In the genomic region with DNA sequence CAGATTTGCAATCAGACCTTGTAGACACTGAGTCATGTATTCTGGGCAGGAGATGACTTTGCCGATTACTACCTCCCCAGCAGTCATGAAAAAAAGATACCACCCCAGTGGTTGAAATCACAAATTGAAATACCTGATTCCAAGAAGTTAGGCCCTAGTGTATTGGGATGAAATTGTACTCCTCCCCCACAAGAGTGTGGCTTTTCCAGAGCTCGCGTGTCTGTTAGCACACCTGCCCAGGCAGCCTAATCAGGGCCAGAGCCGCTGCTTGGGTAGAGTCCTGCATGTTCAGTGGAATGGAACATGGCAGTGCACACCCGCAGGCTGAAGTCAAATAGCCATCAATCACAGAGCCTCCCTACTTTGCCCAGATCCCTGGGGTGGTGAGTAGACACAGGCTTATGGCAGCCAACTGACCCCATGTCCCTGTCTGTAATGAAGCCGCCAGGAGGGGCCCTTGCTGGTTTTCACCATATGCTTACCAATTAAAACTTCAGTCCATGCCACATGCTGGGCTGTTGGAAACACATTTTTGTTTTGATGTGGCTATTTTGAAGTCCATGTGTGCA, we compare ENCODE assay signal across 20 cellular contexts.
A peak's percentile ranks its signal among the peaks of the same experiment; 100 is the strongest.
DNase-seq lines count a peak whose midpoint lies in the region; ATAC-seq and TF ChIP-seq lines count a peak whose summit lies in the region.
"Had no signal": no experiment of that assay in that cellular context is flagged by ENCODE, and none has a peak within 500 bp of the region (broad histone marks: within the 10 kb centered on the region; RNA-seq: fewer than 3 reads in every experiment).

No MANE protein-coding gene starts in this region.

- peak; percentile 16; the same call in 1 of the 2 replicates for TF ChIP-seq CTCF in HFFc6 (IDR thresholded peaks at IDR 0.05)

- no peak for ATAC-seq in GM18867 (IDR thresholded peaks at IDR 0.05; ENCODE audit: unreplicated experiment)
- ATAC-seq: body of pancreas, heart right ventricle, mucosa of descending colon had no signal

- CTCF ChIA-PET in HEK293T (lab: Yijun Ruan, JAX): no interaction called here

- DNase-seq in COLO668 (lab: John Stamatoyannopoulos, UW; ENCODE audit: unreplicated experiment): peak; percentile 50
- DNase-seq in HFFc6: peak; percentile 36
- DNase-seq in astrocyte of the hippocampus (ENCODE audit: low read depth, low spot score): peak; percentile 63
- DNase-seq in left kidney (ENCODE audit: low read depth, low spot score): peak; percentile 83
- no peak for DNase-seq in GOT3 (lab: John Stamatoyannopoulos, UW)
- DNase-seq in medulla oblongata (ENCODE audit: extremely low spot score): no peak
- DNase-seq in HEK293T (ENCODE audit: extremely low spot score): no peak
- DNase-seq: activated naive CD4-positive, alpha-beta T cell treated with anti-CD3 and anti-CD28 coated beads, Interleukin-2, amount 10 ng/mL, durations not matched to agents 7 days and 5 days; activated T-cell treated with anti-CD3 and anti-CD28 coated beads, Interleukin-2, amount 50 U/mL, for 48 hours; body of pancreas; heart right ventricle; mucosa of descending colon; NCI-H1092; NCI-H2029 treated with DMSO at 0.1 percent for 48 hours; posterior cingulate gyrus; stimulated activated CD4-positive, alpha-beta T cell treated with anti-CD3 and anti-CD28 coated beads, Interleukin-4, amount 100 ng/mL, for 1 hour; tibial artery had no signal

- peak overlapping the region; percentile 72 for H3K27ac Mint-ChIP-seq in HFFc6
- H3K27ac Mint-ChIP-seq: activated naive CD4-positive, alpha-beta T cell treated with anti-CD3 and anti-CD28 coated beads, Interleukin-2, amount 10 ng/mL, durations not matched to agents 7 days and 5 days; stimulated activated naive CD8-positive, alpha-beta T cell treated with anti-CD3 and anti-CD28 coated beads, Interleukin-15, Interleukin-2, amounts not matched to agents 100 ng/mL and 50 ng/mL, for 24 hours had no signal

- peaks cover 35% of the 10 kb centered on the region for H3K36me3 Mint-ChIP-seq in HFFc6 (ENCODE audit: low read depth)
- H3K36me3 Mint-ChIP-seq: activated naive CD4-positive, alpha-beta T cell treated with anti-CD3 and anti-CD28 coated beads, Interleukin-2, amount 10 ng/mL, durations not matched to agents 7 days and 5 days had no signal

- POLR2A ChIA-PET in HEK293T (lab: Yijun Ruan, JAX): no interaction called here

- peaks cover 3% of the 10 kb centered on the region for H3K27me3 Mint-ChIP-seq in HFFc6 (ENCODE audit: insufficient read depth)

- H3K9me3 Mint-ChIP-seq in HFFc6: no peaks in the 10 kb centered on the region
- H3K9me3 Mint-ChIP-seq: activated naive CD4-positive, alpha-beta T cell treated with anti-CD3 and anti-CD28 coated beads, Interleukin-2, amount 10 ng/mL, durations not matched to agents 7 days and 5 days; neural crest cell; stimulated activated naive CD8-positive, alpha-beta T cell treated with anti-CD3 and anti-CD28 coated beads, Interleukin-15, Interleukin-2, amounts not matched to agents 100 ng/mL and 50 ng/mL, for 24 hours had no signal

- peak overlapping the region; percentile 50; the same call in 1 of the 2 replicates for H3K4me3 Mint-ChIP-seq in HFFc6
- H3K4me3 Mint-ChIP-seq: activated naive CD4-positive, alpha-beta T cell treated with anti-CD3 and anti-CD28 coated beads, Interleukin-2, amount 10 ng/mL, durations not matched to agents 7 days and 5 days; neural crest cell; stimulated activated naive CD8-positive, alpha-beta T cell treated with anti-CD3 and anti-CD28 coated beads, Interleukin-15, Interleukin-2, amounts not matched to agents 100 ng/mL and 50 ng/mL, for 24 hours had no signal

- H3K4me1 Mint-ChIP-seq in HFFc6 (ENCODE audit: low read depth): peaks cover 60% of the 10 kb centered on the region
- H3K4me1 Mint-ChIP-seq: activated naive CD4-positive, alpha-beta T cell treated with anti-CD3 and anti-CD28 coated beads, Interleukin-2, amount 10 ng/mL, durations not matched to agents 7 days and 5 days had no signal

TF ChIP-seq in HEK293T, 16 proteins besides CTCF, POLR2A, EP300 and RAD21:
- TF ChIP-seq NFRKB (IDR thresholded peaks at IDR 0.05) (no peak), SUZ12 (IDR thresholded peaks at IDR 0.05) (no peak), HDGF (IDR thresholded peaks at IDR 0.05; ENCODE audit: borderline replicate concordance) (no peak), CTBP1 (IDR thresholded peaks at IDR 0.05; ENCODE audit: borderline replicate concordance) (no peak), ARNT (IDR thresholded peaks at IDR 0.05) (no peak), L3MBTL2 (conservative IDR thresholded peaks at IDR 0.05) (no peak), FOXA1 (IDR thresholded peaks at IDR 0.05) (no peak), FOXK2 (IDR thresholded peaks at IDR 0.05) (no peak), FOXM1 (IDR thresholded peaks at IDR 0.05; ENCODE audit: borderline replicate concordance) (no peak), BHLHE40 (IDR thresholded peaks at IDR 0.05; ENCODE audit: borderline replicate concordance) (no peak), TARDBP (IDR thresholded peaks at IDR 0.05) (no peak), LEF1 (IDR thresholded peaks at IDR 0.05; ENCODE audit: borderline replicate concordance) (no peak), SP1 (IDR thresholded peaks at IDR 0.05) (no peak), ZNF384 (IDR thresholded peaks at IDR 0.05) (no peak)

Comparison
In these comparisons a context has a peak if more than half of its experiments do, and no peak if none do; other contexts are left out.
1. DNase-seq: peak in COLO668 (single experiment), HFFc6 (single experiment), astrocyte of the hippocampus (single experiment) and left kidney (single experiment); none in GOT3 (single experiment), medulla oblongata (single experiment) and HEK293T (single experiment).